ENCODE assay signal across 9 cellular contexts in the genomic region with DNA sequence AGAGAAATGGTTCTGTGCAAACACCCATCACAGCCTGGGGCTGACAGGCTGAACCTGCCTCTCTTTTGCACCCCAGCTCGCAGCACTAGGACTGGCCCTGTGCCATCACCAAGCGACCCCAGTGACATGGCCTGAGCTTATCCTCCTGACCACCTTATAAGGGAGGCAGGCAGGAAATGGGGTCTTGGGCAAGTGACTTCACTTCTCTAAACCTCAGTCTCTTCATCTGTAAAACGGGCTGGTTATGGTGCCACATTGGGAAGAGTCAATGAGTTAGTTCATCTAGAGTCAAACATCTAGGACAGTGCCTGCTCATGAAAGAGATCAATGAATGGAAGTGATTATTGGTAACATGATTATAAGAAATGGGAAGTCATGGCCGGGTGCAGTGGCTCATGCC. TPM values are rescaled to one million over a fixed set of nuclear protein-coding genes. Genes with fewer than 3 reads are reported as not detected.
"Had no signal": no experiment of that assay in that cellular context is flagged by ENCODE, and none has a peak within 500 bp of the region (broad histone marks: within the 10 kb centered on the region; RNA-seq: fewer than 3 reads in every experiment).

No MANE protein-coding gene starts in this region.

- DNase-seq: GDM1, GF-D8 had no signal

- ATAC-seq: GM12878 had no signal

- FAIRE-seq: G401.6, GM12878, GM12891, GM12892, GM18507, GM19239 had no signal

- H3K4me3 ChIP-seq: GM12878 had no signal

RNA-seq across cellular contexts. Expression of a gene that starts 6.2 kb away (rescaled TPM):
- total RNA-seq: GM12878 had no signal

RNA-seq across cellular contexts. Expression of a gene that starts 6.3 kb away (rescaled TPM):
- total RNA-seq: G401, GM12878 had no signal
- polyA plus RNA-seq: GM12878 had no signal
